ENCODE assay signal across 8 cellular contexts in the genomic region with DNA sequence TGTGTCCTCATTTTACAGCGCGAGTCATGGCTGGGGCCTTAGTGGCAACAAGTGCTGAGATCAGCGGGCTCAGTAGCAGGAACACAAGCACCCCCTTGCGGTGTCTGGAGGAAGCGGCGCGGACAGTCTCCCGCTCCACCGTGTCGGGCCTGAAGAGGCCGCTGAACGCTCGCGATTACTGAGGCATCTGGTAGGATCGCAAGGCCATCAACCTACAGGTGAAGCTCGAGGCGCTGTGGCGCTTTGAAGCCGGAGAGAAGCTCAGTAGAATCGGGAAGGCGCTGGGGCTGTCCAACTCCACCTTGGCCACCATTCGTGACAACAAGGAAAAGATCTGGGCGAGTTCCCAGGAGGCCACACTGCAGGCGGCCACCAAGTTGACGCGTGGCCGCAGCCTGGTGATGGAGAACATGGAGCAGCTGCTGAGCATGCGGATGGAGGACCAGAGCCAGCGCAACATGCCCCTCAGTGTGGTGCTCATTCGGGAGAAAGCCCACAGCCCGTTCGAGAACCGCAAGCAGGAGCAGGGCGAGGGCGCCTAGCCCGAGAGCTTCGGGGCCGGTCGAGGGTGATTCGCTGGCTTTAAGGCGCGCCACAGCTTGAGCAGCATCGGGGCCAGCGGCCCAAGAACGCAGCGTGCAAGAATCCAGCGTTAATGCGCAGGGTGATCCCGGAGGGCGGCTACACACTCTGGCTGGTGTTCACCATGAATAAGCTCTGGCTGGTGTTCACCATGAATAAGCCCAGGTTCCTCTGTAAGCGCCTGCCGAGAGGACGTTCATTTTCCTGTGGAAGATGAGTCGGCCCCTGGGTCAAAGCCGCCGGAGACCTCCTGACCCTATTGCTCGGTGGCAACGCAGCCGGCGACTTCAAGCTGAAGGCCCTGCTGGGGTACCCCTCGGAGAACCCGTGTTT. TPM values are rescaled to one million over a fixed set of nuclear protein-coding genes. Genes with fewer than 3 reads are reported as not detected.
A peak's percentile ranks its signal among the peaks of the same experiment; 100 is the strongest.
DNase-seq lines count a peak whose midpoint lies in the region; ATAC-seq and TF ChIP-seq lines count a peak whose summit lies in the region.

No MANE protein-coding gene starts in this region.

- H3K27me3 Mint-ChIP-seq in T-cell (no peaks in the 10 kb centered on the region), MCF 10A (ENCODE audit: insufficient read depth, unreplicated experiment) (no peaks in the 10 kb centered on the region)

- H3K36me3 Mint-ChIP-seq in T-cell (peaks cover 14% of the 10 kb centered on the region), MCF 10A (ENCODE audit: insufficient read depth, unreplicated experiment) (peaks cover 45% of the 10 kb centered on the region)

- CTCF ChIA-PET in T-cell (lab: Charles Lee) (interaction anchor here (0.6 to 1.6 kb wide), 4 partner anchors 60 to 68 kb away, joined by 3 to 6 read pairs (median 4); no protein-coding TSS in a partner anchor), MCF 10A (lab: Yijun Ruan, JAX) (interaction anchor here (0.6 to 1.6 kb wide), 3 partner anchors 15 to 68 kb away, joined by 3 to 4 read pairs (median 3); no protein-coding TSS in a partner anchor)

- H3K36me3 ChIP-seq in kidney epithelial cell (ENCODE audit: control insufficient read depth, insufficient read depth, low read length), result peaks cover 1% of the 10 kb centered on the region

- no peak overlapping the region for H3K4me3 ChIP-seq in kidney epithelial cell (ENCODE audit: low read depth, low read length)

- H3K27ac Mint-ChIP-seq in T-cell, result peak overlapping the region; percentile 65 to 69
- H3K27ac Mint-ChIP-seq in MCF 10A (ENCODE audit: low read depth, unreplicated experiment), result no peak overlapping the region

- H3K4me1 Mint-ChIP-seq in T-cell, result peaks cover 18 to 21% (median 20%) of the 10 kb centered on the region in 3 donors
- peaks cover 15% of the 10 kb centered on the region for H3K4me1 Mint-ChIP-seq in MCF 10A (ENCODE audit: insufficient read depth, unreplicated experiment)

- intact Hi-C loops in MCF 10A (cut with micrococcal nuclease), result no loop called here

- BruUV-seq in MCF 10A (replicated peaks; lab: Mats Ljungman, UMichigan), result no TSS peak

- ATAC-seq in GM21723 (IDR thresholded peaks at IDR 0.05; ENCODE audit: unreplicated experiment) (peak; percentile 70), T-cell (replicated peaks in 1 of 4) (peak; percentile 99 to 100 (median 99))

- no peaks in the 10 kb centered on the region for H3K27me3 ChIP-seq in kidney epithelial cell (ENCODE audit: control insufficient read depth, insufficient read depth, low read length)

- peak; percentile 75 for TF ChIP-seq CTCF in MCF 10A (IDR thresholded peaks at IDR 0.05; ENCODE audit: unreplicated experiment)
- TF ChIP-seq CTCF in kidney epithelial cell (IDR thresholded peaks at IDR 0.05; ENCODE audit: insufficient read depth, low read length, poor library complexity, severe bottlenecking), result peak; percentile 99

- H3K9me3 Mint-ChIP-seq in T-cell (no peaks in the 10 kb centered on the region), MCF 10A (ENCODE audit: unreplicated experiment) (no peaks in the 10 kb centered on the region)

- peak overlapping the region in 1 of 3 donors; percentile 29 for H3K4me3 Mint-ChIP-seq in T-cell
- no peak overlapping the region for H3K4me3 Mint-ChIP-seq in MCF 10A (ENCODE audit: unreplicated experiment)

- POLR2A ChIA-PET in T-cell (lab: Charles Lee), result no interaction called here
- POLR2A ChIA-PET in MCF 10A (lab: Yijun Ruan, JAX), result interaction anchor here (0.6 to 1.6 kb wide), 3 partner anchors 28 to 61 kb away, joined by 3 to 8 read pairs (median 5); a partner anchor contains a TSS

- DNase-seq in AG20443 (ENCODE audit: low spot score), result peak; percentile 89
- peak; percentile 77 to 93 (median 87) for DNase-seq in T-cell
- DNase-seq in MCF 10A (ENCODE audit: unreplicated experiment), result peak; percentile 55
- DNase-seq in kidney epithelial cell (ENCODE audit: low read depth), result no peak
- DNase-seq in stimulated activated CD4-positive, alpha-beta T cell treated with anti-CD3 and anti-CD28 coated beads, Interleukin-1b, Interleukin-23, amount 100 ng/mL, for 4 hours (ENCODE audit: low read depth in 2 of 2), result peak; percentile 84 to 91
- no peak for DNase-seq in T1000 (lab: John Stamatoyannopoulos, UW)
- DNase-seq in NCI-H1092 (lab: John Stamatoyannopoulos, UW), result no peak

RNA-seq across cellular contexts. Expression of a gene that starts 8.3 kb away (rescaled TPM):
- 10 to 100 TPM; 37.0 to 59.3 (median 47.2) TPM for total RNA-seq in T-cell
- total RNA-seq in MCF 10A (2022), result 50.7 and 51.9 TPM in 2 replicates
- total RNA-seq in kidney epithelial cell, result 14.6 and 19.3 TPM in 2 replicates

RNA-seq across cellular contexts. Expression of a gene that starts 23.1 kb away (rescaled TPM):
- total RNA-seq in T-cell, result 10 to 100 TPM; 35.6 to 53.5 (median 48.6) TPM
- 149 and 158 TPM in 2 replicates for total RNA-seq in MCF 10A (2022)
- 50.3 and 58.2 TPM in 2 replicates for total RNA-seq in kidney epithelial cell

RNA-seq across cellular contexts. Expression of a gene that starts 26.6 kb away (rescaled TPM):
- total RNA-seq in T-cell (10 to 100 TPM; 61.5 to 82.9 (median 79.3) TPM), MCF 10A (2022) (154 and 184 TPM in 2 replicates), kidney epithelial cell (139 and 154 TPM in 2 replicates)

RNA-seq across cellular contexts. Expression of a gene that starts 37.6 kb away (rescaled TPM):
- 100 to 1,000 TPM; 374 to 574 (median 403) TPM for total RNA-seq in T-cell
- 236 and 290 TPM in 2 replicates for total RNA-seq in MCF 10A (2022)
- total RNA-seq in kidney epithelial cell, result 381 and 470 TPM in 2 replicates

Comparison
In these comparisons a context has a peak if more than half of its experiments do, and no peak if none do; other contexts are left out.
1. DNase-seq: peak in AG20443 (single experiment), T-cell (34 of 34), MCF 10A (single experiment) and stimulated activated CD4-positive, alpha-beta T cell treated with anti-CD3 and anti-CD28 coated beads, Interleukin-1b, Interleukin-23, amount 100 ng/mL, for 4 hours (2 of 2); none in kidney epithelial cell (single experiment), T1000 (single experiment) and NCI-H1092 (single experiment).